Comparison of ENCODE assay signal across 29 cellular contexts in genomic region chr1:20413136-20413790, GRCh38.
DNase-seq lines count a peak whose midpoint lies in the region; ATAC-seq and TF ChIP-seq lines count a peak whose summit lies in the region.
"Had no signal": no experiment of that assay in that cellular context is flagged by ENCODE, and none has a peak within 500 bp of the region (broad histone marks: within the 10 kb centered on the region; RNA-seq: fewer than 3 reads in every experiment).

No MANE protein-coding gene starts in this region.

- DNase-seq in NCI-H82 (lab: John Stamatoyannopoulos, UW) (peak; percentile 14), NCI-H82 treated with DMSO at 0.1 percent for 48 hours (lab: John Stamatoyannopoulos, UW; ENCODE audit: unreplicated experiment) (no peak), cerebellar nuclear complex (lab: John Stamatoyannopoulos, UW) (peak; percentile 74 to 94), endodermal cell (peak; percentile 9), heart left ventricle (no peak), NCI-H1105 treated with DMSO at 0.1 percent for 48 hours (lab: John Stamatoyannopoulos, UW) (no peak)
- DNase-seq: Caco-2; CD8-positive, alpha-beta T cell; GDM1; GOT3; HCEC 1CT; Karpas-422; NCI-H1092 treated with DMSO at 0.1 percent for 48 hours; NCI-H1436 treated with DMSO at 0.1 percent for 48 hours; NCI-H187 treated with DMSO at 0.1 percent for 48 hours; NCI-H2171 treated with DMSO at 0.1 percent for 48 hours; NCI-H345; NCI-H524; NCI-H748 treated with DMSO at 0.1 percent for 48 hours; Right ventricle myocardium superior; RPMI8226 had no signal

- H3K27ac ChIP-seq in endodermal cell (ENCODE audit: low read depth, low read length) (no peak overlapping the region), heart left ventricle (no peak overlapping the region)
- H3K27ac ChIP-seq: 22Rv1, C4-2B, HL-60, SJSA1 had no signal

- H3K4me3 ChIP-seq in endodermal cell (ENCODE audit: low read length), result no peak overlapping the region
- no peak overlapping the region for H3K4me3 ChIP-seq in heart left ventricle
- H3K4me3 ChIP-seq: GM12878, SJSA1 had no signal

- 83 to 89% methylated on average over 8 to 12 of the region's 12 CpGs for WGBS in endodermal cell (ENCODE audit: insufficient coverage in 1 of 2, insufficient read length in 1 of 2), 2 experiments
- WGBS in heart left ventricle, 4 donors, result 71 to 85% (median 79%) methylated on average over 9 to 12 of the region's 12 CpGs

- TF ChIP-seq POLR2A in heart left ventricle (IDR thresholded peaks at IDR 0.05), result no peak

- H3K4me1 ChIP-seq in endodermal cell (ENCODE audit: control insufficient read depth, insufficient read depth, low read length) (no peaks in the 10 kb centered on the region), heart left ventricle (no peaks in the 10 kb centered on the region)
- H3K4me1 ChIP-seq: Caco-2 had no signal

- no peaks in the 10 kb centered on the region for H3K9me3 ChIP-seq in endodermal cell (ENCODE audit: control insufficient read depth, low read length)
- H3K9me3 ChIP-seq in heart left ventricle, result no peaks in the 10 kb centered on the region
- H3K9me3 ChIP-seq: Caco-2, SJSA1 had no signal

- ATAC-seq in stimulated activated memory B cell treated with anti-CD40 and anti-IgM and Interleukin-4, amounts not matched to agents 10 μg/mL and 1 μg/mL and 100 μg/mL, for 72 hours, result no peak
- ATAC-seq in GM19467 (IDR thresholded peaks at IDR 0.05; ENCODE audit: unreplicated experiment) (no peak), heart left ventricle (no peak)
- ATAC-seq: CD8-positive, alpha-beta T cell; GM12878 had no signal

- intact Hi-C loops in heart left ventricle (cut with DNase I), result no loop called here

- no peaks in the 10 kb centered on the region for H3K9me3 Mint-ChIP-seq in endodermal cell
- H3K9me3 Mint-ChIP-seq in stimulated activated memory B cell treated with anti-CD40 and anti-IgM and Interleukin-4, amounts not matched to agents 10 μg/mL and 1 μg/mL and 100 μg/mL, for 72 hours, result no peaks in the 10 kb centered on the region
- H3K9me3 Mint-ChIP-seq: CD8-positive, alpha-beta T cell had no signal

- H3K4me3 Mint-ChIP-seq in endodermal cell, result no peak overlapping the region
- no peak overlapping the region for H3K4me3 Mint-ChIP-seq in stimulated activated memory B cell treated with anti-CD40 and anti-IgM and Interleukin-4, amounts not matched to agents 10 μg/mL and 1 μg/mL and 100 μg/mL, for 72 hours
- H3K4me3 Mint-ChIP-seq: B cell; CD8-positive, alpha-beta T cell had no signal

- TF ChIP-seq CTCF in endodermal cell (conservative IDR thresholded peaks at IDR 0.05) (no peak), heart left ventricle (IDR thresholded peaks at IDR 0.05) (no peak)

- peaks cover 14% of the 10 kb centered on the region for H3K4me1 Mint-ChIP-seq in endodermal cell
- H3K4me1 Mint-ChIP-seq in stimulated activated memory B cell treated with anti-CD40 and anti-IgM and Interleukin-4, amounts not matched to agents 10 μg/mL and 1 μg/mL and 100 μg/mL, for 72 hours, result peaks cover 11% of the 10 kb centered on the region

- H3K27me3 ChIP-seq in endodermal cell (ENCODE audit: control insufficient read depth, insufficient read depth, low read length, poor library complexity, severe bottlenecking) (peaks cover 89% of the 10 kb centered on the region), heart left ventricle (peaks cover 0 to 11% (median 0%) of the 10 kb centered on the region in 9 donors)
- H3K27me3 ChIP-seq: SJSA1 had no signal

- H3K36me3 Mint-ChIP-seq in endodermal cell (ENCODE audit: low read depth), result no peaks in the 10 kb centered on the region
- no peaks in the 10 kb centered on the region for H3K36me3 Mint-ChIP-seq in stimulated activated memory B cell treated with anti-CD40 and anti-IgM and Interleukin-4, amounts not matched to agents 10 μg/mL and 1 μg/mL and 100 μg/mL, for 72 hours
- H3K36me3 Mint-ChIP-seq: CD8-positive, alpha-beta T cell had no signal

- no peak overlapping the region for H3K9ac ChIP-seq in endodermal cell (ENCODE audit: extremely low read depth, low read length, poor library complexity, severe bottlenecking)

- H3K27ac Mint-ChIP-seq in endodermal cell, result no peak overlapping the region
- peak overlapping the region; percentile 2 for H3K27ac Mint-ChIP-seq in stimulated activated memory B cell treated with anti-CD40 and anti-IgM and Interleukin-4, amounts not matched to agents 10 μg/mL and 1 μg/mL and 100 μg/mL, for 72 hours
- H3K27ac Mint-ChIP-seq: B cell; CD8-positive, alpha-beta T cell had no signal

- H3K36me3 ChIP-seq in endodermal cell (ENCODE audit: control insufficient read depth, insufficient read depth, low read length) (no peaks in the 10 kb centered on the region), heart left ventricle (no peaks in the 10 kb centered on the region)
- H3K36me3 ChIP-seq: SJSA1 had no signal

- peaks cover 97% of the 10 kb centered on the region for H3K27me3 Mint-ChIP-seq in endodermal cell (ENCODE audit: insufficient read depth)
- peaks cover 16% of the 10 kb centered on the region for H3K27me3 Mint-ChIP-seq in stimulated activated memory B cell treated with anti-CD40 and anti-IgM and Interleukin-4, amounts not matched to agents 10 μg/mL and 1 μg/mL and 100 μg/mL, for 72 hours

Comparison
In these comparisons a context has a peak if more than half of its experiments do, and no peak if none do; other contexts are left out.
1. DNase-seq: peak in NCI-H82 (single experiment), cerebellar nuclear complex (2 of 2) and endodermal cell (single experiment); none in NCI-H82 treated with DMSO at 0.1 percent for 48 hours (single experiment), heart left ventricle (0 of 5) and NCI-H1105 treated with DMSO at 0.1 percent for 48 hours (single experiment).